ENCODE assay signal across 17 cellular contexts in genomic region chr19:53880716-53881481, GRCh38. TPM values are rescaled to one million over a fixed set of nuclear protein-coding genes. Genes with fewer than 3 reads are reported as not detected.
A peak's percentile ranks its signal among the peaks of the same experiment; 100 is the strongest.
DNase-seq lines count a peak whose midpoint lies in the region; TF ChIP-seq lines count a peak whose summit lies in the region.
"Had no signal": no experiment of that assay in that cellular context is flagged by ENCODE, and none has a peak within 500 bp of the region (broad histone marks: within the 10 kb centered on the region; RNA-seq: fewer than 3 reads in every experiment).

No MANE protein-coding gene starts in this region.

- peak overlapping the region; percentile 23 for H2AFZ ChIP-seq in osteoblast (ENCODE audit: low read length)

- H3K4me3 Mint-ChIP-seq in nephron progenitor cell = no peak overlapping the region
- H3K4me3 Mint-ChIP-seq: activated naive CD4-positive, alpha-beta T cell treated with anti-CD3 and anti-CD28 coated beads, Interleukin-2, amount 50 U/mL, for 24 hours had no signal

- peak; percentile 16 for DNase-seq in DMS153 treated with DMSO at 0.1 percent for 48 hours (lab: John Stamatoyannopoulos, UW; ENCODE audit: unreplicated experiment)
- DNase-seq in DMS153 (lab: John Stamatoyannopoulos, UW) = no peak
- no peak for DNase-seq in Jurkat, Clone E6-1 (ENCODE audit: low read depth, low spot score)
- peak; percentile 62 for DNase-seq in osteoblast (ENCODE audit: insufficient read length, low spot score, missing footprints)
- no peak for DNase-seq in nephron progenitor cell
- no peak for DNase-seq in GM19240 (ENCODE audit: insufficient read length, low spot score)
- no peak for DNase-seq in ureter (ENCODE audit: low spot score)
- DNase-seq: 8988T, DMS53, Kasumi-1, left ventricle myocardium superior, NCI-H187 treated with DMSO at 0.1 percent for 48 hours, SJCRH30 had no signal

- no peaks in the 10 kb centered on the region for H3K9me3 ChIP-seq in endocrine pancreas (ENCODE audit: control insufficient read depth, low read length)
- H3K9me3 ChIP-seq in osteoblast (ENCODE audit: low read depth, low read length) = no peaks in the 10 kb centered on the region
- H3K9me3 ChIP-seq: neutrophil, SJCRH30 had no signal

- H3K4me2 ChIP-seq in osteoblast (ENCODE audit: insufficient read depth, low read length) = peak overlapping the region; percentile 68

- peaks cover 13% of the 10 kb centered on the region for H3K36me3 Mint-ChIP-seq in nephron progenitor cell (ENCODE audit: low read depth)

- H3K9me3 Mint-ChIP-seq in nephron progenitor cell = no peaks in the 10 kb centered on the region
- H3K9me3 Mint-ChIP-seq: activated naive CD4-positive, alpha-beta T cell treated with anti-CD3 and anti-CD28 coated beads, Interleukin-2, amount 50 U/mL, for 24 hours had no signal

- no peak overlapping the region for H3K27ac Mint-ChIP-seq in nephron progenitor cell
- H3K27ac Mint-ChIP-seq: activated naive CD4-positive, alpha-beta T cell treated with anti-CD3 and anti-CD28 coated beads, Interleukin-2, amount 50 U/mL, for 24 hours had no signal

- H3K4me3 ChIP-seq in Jurkat, Clone E6-1 (ENCODE audit: low read length) = peak overlapping the region; percentile 54
- H3K4me3 ChIP-seq in endocrine pancreas (ENCODE audit: control insufficient read depth, insufficient read depth, low read length) = peak overlapping the region; percentile 32
- H3K4me3 ChIP-seq in osteoblast (ENCODE audit: insufficient read depth, low read length) = peak overlapping the region; percentile 48

- peaks cover 45% of the 10 kb centered on the region for H3K4me1 Mint-ChIP-seq in nephron progenitor cell

- H3K27me3 Mint-ChIP-seq in nephron progenitor cell (ENCODE audit: low read depth, poor library complexity) = peaks cover 37% of the 10 kb centered on the region

- H3K9ac ChIP-seq in endocrine pancreas (ENCODE audit: control insufficient read depth, insufficient read depth, low read length) = no peak overlapping the region

- TF ChIP-seq CTCF in osteoblast (IDR thresholded peaks at IDR 0.05; ENCODE audit: extremely low read depth, low read depth, low read length) = no peak
- no peak for TF ChIP-seq CTCF in nephron progenitor cell (IDR thresholded peaks at IDR 0.05)

- H4K20me1 ChIP-seq in osteoblast (ENCODE audit: insufficient read depth, low read length) = peaks cover under 1% of the 10 kb centered on the region

- no peaks in the 10 kb centered on the region for H3K27me3 ChIP-seq in endocrine pancreas (ENCODE audit: control insufficient read depth, insufficient read depth, low read length)
- peaks cover 58% of the 10 kb centered on the region for H3K27me3 ChIP-seq in osteoblast (ENCODE audit: insufficient read depth, low read length)

- no peak overlapping the region for H3K27ac ChIP-seq in osteoblast (ENCODE audit: low read depth, low read length)
- H3K27ac ChIP-seq: SJCRH30 had no signal

- H3K4me1 ChIP-seq in endocrine pancreas (ENCODE audit: control insufficient read depth, insufficient read depth, low read length) = no peaks in the 10 kb centered on the region
- peaks cover 16% of the 10 kb centered on the region for H3K4me1 ChIP-seq in osteoblast (ENCODE audit: insufficient read depth, low read length)

- no peaks in the 10 kb centered on the region for H3K79me2 ChIP-seq in osteoblast (ENCODE audit: insufficient read depth, low read length)

- no peaks in the 10 kb centered on the region for H3K36me3 ChIP-seq in endocrine pancreas (ENCODE audit: control insufficient read depth, insufficient read depth, low read length)
- H3K36me3 ChIP-seq in osteoblast (ENCODE audit: insufficient read depth, low read length) = peaks cover 7% of the 10 kb centered on the region

RNA-seq across cellular contexts. Expression of gene PRKCG, which starts 1.1 kb away (rescaled TPM):
- polyA plus RNA-seq in Jurkat, Clone E6-1 (2012; ENCODE audit: insufficient read depth, insufficient read length) = 0.74 TPM
- under 0.01 TPM in 1 of 2 replicates, not detected in the other for total RNA-seq in osteoblast
- total RNA-seq in ureter = not detected
- total RNA-seq: cardiac septum, left ventricle myocardium superior had no signal

RNA-seq across cellular contexts. Expression of gene MYADM, which starts 13.2 kb away (rescaled TPM):
- 16.6 TPM for polyA plus RNA-seq in Jurkat, Clone E6-1 (2012; ENCODE audit: insufficient read depth, insufficient read length)
- total RNA-seq in osteoblast = 16.2 and 17.4 TPM in 2 replicates
- 155 TPM for total RNA-seq in ureter

RNA-seq across cellular contexts. Expression of gene CACNG7, which starts 28.2 kb away (rescaled TPM):
- polyA plus RNA-seq in Jurkat, Clone E6-1 (2012; ENCODE audit: insufficient read depth, insufficient read length) = not detected
- total RNA-seq in osteoblast = not detected in 2 replicates
- total RNA-seq in ureter = not detected
- total RNA-seq: cardiac septum, left ventricle myocardium superior, SJCRH30 had no signal

RNA-seq across cellular contexts. Expression of gene NLRP12, which starts 56.8 kb away (rescaled TPM):
- polyA plus RNA-seq in Jurkat, Clone E6-1 (2012; ENCODE audit: insufficient read depth, insufficient read length) = not detected
- total RNA-seq in osteoblast = under 0.01 TPM in 1 of 2 replicates, not detected in the other
- 0.31 TPM for total RNA-seq in ureter
- total RNA-seq: SJCRH30 had no signal

Comparison
In these comparisons a context has a peak if more than half of its experiments do, and no peak if none do; other contexts are left out.
1. DNase-seq: peak in DMS153 treated with DMSO at 0.1 percent for 48 hours (single experiment) and osteoblast (single experiment); none in DMS153 (single experiment), Jurkat, Clone E6-1 (single experiment), nephron progenitor cell (single experiment), GM19240 (single experiment) and ureter (single experiment).
2. Peak in every context shown above with its lines, with median percentiles within 50 percentile points of each other: H3K4me3 ChIP-seq.